8 cellular contexts compared by ENCODE assay signal in genomic region chr16:28292731-28293588, GRCh38. TPM values are rescaled to one million over a fixed set of nuclear protein-coding genes. Genes with fewer than 3 reads are reported as not detected.
DNase-seq lines count a peak whose midpoint lies in the region; ATAC-seq and TF ChIP-seq lines count a peak whose summit lies in the region.

No MANE protein-coding gene starts in this region.

- H3K4me3 Mint-ChIP-seq in activated T-cell treated with anti-CD3 and anti-CD28 coated beads, Interleukin-2, amount 50 U/mL, for 24 hours, result peak overlapping the region; percentile 81

- peak overlapping the region; percentile 55 for H3K4me3 ChIP-seq in GM06990 (replicated peaks; ENCODE audit: low read depth, low read length)
- H3K4me3 ChIP-seq in LNCaP clone FGC (ENCODE audit: low read depth, low read length), result peak overlapping the region; percentile 86
- H3K4me3 ChIP-seq in hepatocyte, result peak overlapping the region; percentile 97
- peak overlapping the region; percentile 38 to 64 (median 44) for H3K4me3 ChIP-seq in skin epidermis

- TF ChIP-seq CTCF in GM06990 (IDR thresholded peaks at IDR 0.05; ENCODE audit: insufficient read depth, low read length, poor library complexity, severe bottlenecking), result no peak
- no peak for TF ChIP-seq CTCF in LNCaP clone FGC (IDR thresholded peaks at IDR 0.05; ENCODE audit: control insufficient read depth, extremely low read depth, insufficient read depth)
- TF ChIP-seq CTCF in hepatocyte (IDR thresholded peaks at IDR 0.05; ENCODE audit: poor library complexity), result no peak

- H3K9me3 ChIP-seq in hepatocyte (ENCODE audit: low read depth), result no peaks in the 10 kb centered on the region

- H4K20me1 ChIP-seq in hepatocyte (ENCODE audit: insufficient read depth, poor library complexity, severe bottlenecking), result peaks cover 2% of the 10 kb centered on the region

- H3K9me3 Mint-ChIP-seq in activated T-cell treated with anti-CD3 and anti-CD28 coated beads, Interleukin-2, amount 50 U/mL, for 24 hours, result no peaks in the 10 kb centered on the region

- no peaks in the 10 kb centered on the region for H3K36me3 Mint-ChIP-seq in activated T-cell treated with anti-CD3 and anti-CD28 coated beads, Interleukin-2, amount 50 U/mL, for 24 hours (ENCODE audit: low read depth)

- no peaks in the 10 kb centered on the region for H3K4me1 ChIP-seq in hepatocyte (ENCODE audit: insufficient read depth)

- H3K27ac Mint-ChIP-seq in activated T-cell treated with anti-CD3 and anti-CD28 coated beads, Interleukin-2, amount 50 U/mL, for 24 hours, result peak overlapping the region; percentile 76

- H3K27me3 ChIP-seq in GM06990 (replicated peaks; ENCODE audit: control insufficient read depth, insufficient read depth, low read length) (peaks cover 4% of the 10 kb centered on the region; the same call in 1 of the 2 replicates), hepatocyte (no peaks in the 10 kb centered on the region)

- H3K27ac ChIP-seq in hepatocyte, result peak overlapping the region; percentile 55
- H3K27ac ChIP-seq in skin epidermis, result peak overlapping the region in 16 of 21 experiments; percentile 21 to 85 (median 68)

- no peaks in the 10 kb centered on the region for H3K27me3 Mint-ChIP-seq in activated T-cell treated with anti-CD3 and anti-CD28 coated beads, Interleukin-2, amount 50 U/mL, for 24 hours

- no peaks in the 10 kb centered on the region for H3K9me2 ChIP-seq in hepatocyte (replicated peaks; ENCODE audit: insufficient read depth)

- H3K4me2 ChIP-seq in hepatocyte, result peak overlapping the region; percentile 81

- H3K4me1 Mint-ChIP-seq in activated T-cell treated with anti-CD3 and anti-CD28 coated beads, Interleukin-2, amount 50 U/mL, for 24 hours (ENCODE audit: low read depth), result peaks cover 61% of the 10 kb centered on the region

- no peak for ATAC-seq in GM21367 (IDR thresholded peaks at IDR 0.05; ENCODE audit: unreplicated experiment)
- no peak for ATAC-seq in GM21737 (IDR thresholded peaks at IDR 0.05; ENCODE audit: unreplicated experiment)

- H2AFZ ChIP-seq in hepatocyte, result peak overlapping the region; percentile 81

- H3K36me3 ChIP-seq in GM06990 (ENCODE audit: control insufficient read depth, insufficient read depth, low read length) (no peaks in the 10 kb centered on the region), hepatocyte (replicated peaks; ENCODE audit: insufficient read depth, low read depth) (no peaks in the 10 kb centered on the region)

- WGBS in hepatocyte (ENCODE audit: low lambda C conversion rate, missing lambda C conversion rate), result 0% methylated on average over 37 of the region's 60 CpGs

- DNase-seq in GM06990 (ENCODE audit: extremely low read depth, insufficient read length), result no peak
- no peak for DNase-seq in LNCaP clone FGC (ENCODE audit: low read depth)
- peak; percentile 59 for DNase-seq in activated T-cell treated with anti-CD3 and anti-CD28 coated beads, Interleukin-2, amount 50 U/mL, for 24 hours
- peak; percentile 73 for DNase-seq in hepatocyte (ENCODE audit: low spot score)
- no peak for DNase-seq in cortex of kidney (lab: John Stamatoyannopoulos, UW)

- peaks cover 24% of the 10 kb centered on the region for H3K79me2 ChIP-seq in hepatocyte

RNA-seq across cellular contexts. Expression of gene SBK1, which starts 0.6 kb away (rescaled TPM):
- total RNA-seq in hepatocyte, result 1.8 and 4.2 TPM in 2 replicates
- 9.7 and 10.8 TPM in 2 replicates for polyA plus RNA-seq in hepatocyte

Comparison
In these comparisons a context has a peak if more than half of its experiments do, and no peak if none do; other contexts are left out.
1. DNase-seq: peak in activated T-cell treated with anti-CD3 and anti-CD28 coated beads, Interleukin-2, amount 50 U/mL, for 24 hours (single experiment) and hepatocyte (single experiment); none in GM06990 (single experiment), LNCaP clone FGC (single experiment) and cortex of kidney (single experiment).
2. H3K4me3 ChIP-seq: peak in every context shown above with its lines; median percentile 97 in hepatocyte; 86 in LNCaP clone FGC; 55 in GM06990; 44 in skin epidermis.